15 cellular contexts compared by ENCODE assay signal in genomic region chr17:69390735-69391501, GRCh38.
"Had no signal": no experiment of that assay in that cellular context is flagged by ENCODE, and none has a peak within 500 bp of the region (broad histone marks: within the 10 kb centered on the region; RNA-seq: fewer than 3 reads in every experiment).

No MANE protein-coding gene starts in this region.

- H3K4me1 Mint-ChIP-seq: neural crest cell had no signal

- H3K4me3 Mint-ChIP-seq: activated CD8-positive, alpha-beta memory T cell treated with anti-CD3 and anti-CD28 coated beads, Interleukin-2, amount 10 ng/mL, durations not matched to agents 7 days and 5 days; activated T-cell treated with anti-CD3 and anti-CD28 coated beads, Interleukin-2, amount 50 U/mL, for 24 hours; neural crest cell had no signal

- H3K27me3 ChIP-seq: ovary, uterus had no signal

- H3K4me1 ChIP-seq: esophagus muscularis mucosa, left lung, uterus had no signal

- DNase-seq: activated CD4-positive, alpha-beta T cell treated with anti-CD3 and anti-CD28 coated beads, Interleukin-2, amount 50 U/mL, for 4 hours; activated CD8-positive, alpha-beta memory T cell treated with anti-CD3 and anti-CD28 coated beads, Interleukin-2, amount 10 ng/mL, durations not matched to agents 7 days and 5 days; activated effector memory CD4-positive, alpha-beta T cell treated with anti-CD3 and anti-CD28 coated beads, Interleukin-2, amount 50 U/mL, for 16 hours; activated T-cell treated with anti-CD3 and anti-CD28 coated beads, Interleukin-2, amount 50 U/mL, for 24 hours; amniotic stem cell; cerebellar nuclear complex; left lung; mesenchymal stem cell; ovary; stimulated activated CD4-positive, alpha-beta T cell treated with anti-CD3 and anti-CD28 coated beads, Interleukin-4, amount 100 ng/mL, for 4 hours; T-helper 2 cell; uterus had no signal

- H3K9me3 Mint-ChIP-seq: activated naive CD4-positive, alpha-beta T cell treated with anti-CD3 and anti-CD28 coated beads, Interleukin-2, amount 50 U/mL, for 72 hours; activated T-cell treated with anti-CD3 and anti-CD28 coated beads, Interleukin-2, amount 50 U/mL, for 24 hours; neural crest cell had no signal

- H3K27ac Mint-ChIP-seq: activated CD8-positive, alpha-beta memory T cell treated with anti-CD3 and anti-CD28 coated beads, Interleukin-2, amount 10 ng/mL, durations not matched to agents 7 days and 5 days; activated naive CD4-positive, alpha-beta T cell treated with anti-CD3 and anti-CD28 coated beads, Interleukin-2, amount 50 U/mL, for 72 hours; activated T-cell treated with anti-CD3 and anti-CD28 coated beads, Interleukin-2, amount 50 U/mL, for 24 hours had no signal

- H3K27ac ChIP-seq: esophagus muscularis mucosa, left lung, ovary, uterus had no signal

- H3K36me3 Mint-ChIP-seq: activated CD8-positive, alpha-beta memory T cell treated with anti-CD3 and anti-CD28 coated beads, Interleukin-2, amount 10 ng/mL, durations not matched to agents 7 days and 5 days; activated naive CD4-positive, alpha-beta T cell treated with anti-CD3 and anti-CD28 coated beads, Interleukin-2, amount 50 U/mL, for 72 hours had no signal

- H3K9me3 ChIP-seq: esophagus muscularis mucosa, left lung, ovary, uterus had no signal

- H3K4me3 ChIP-seq: esophagus muscularis mucosa, left lung, ovary, uterus had no signal

- H3K36me3 ChIP-seq: esophagus muscularis mucosa, left lung, ovary, uterus had no signal
